ENCODE assay signal across 8 cellular contexts in the genomic region with DNA sequence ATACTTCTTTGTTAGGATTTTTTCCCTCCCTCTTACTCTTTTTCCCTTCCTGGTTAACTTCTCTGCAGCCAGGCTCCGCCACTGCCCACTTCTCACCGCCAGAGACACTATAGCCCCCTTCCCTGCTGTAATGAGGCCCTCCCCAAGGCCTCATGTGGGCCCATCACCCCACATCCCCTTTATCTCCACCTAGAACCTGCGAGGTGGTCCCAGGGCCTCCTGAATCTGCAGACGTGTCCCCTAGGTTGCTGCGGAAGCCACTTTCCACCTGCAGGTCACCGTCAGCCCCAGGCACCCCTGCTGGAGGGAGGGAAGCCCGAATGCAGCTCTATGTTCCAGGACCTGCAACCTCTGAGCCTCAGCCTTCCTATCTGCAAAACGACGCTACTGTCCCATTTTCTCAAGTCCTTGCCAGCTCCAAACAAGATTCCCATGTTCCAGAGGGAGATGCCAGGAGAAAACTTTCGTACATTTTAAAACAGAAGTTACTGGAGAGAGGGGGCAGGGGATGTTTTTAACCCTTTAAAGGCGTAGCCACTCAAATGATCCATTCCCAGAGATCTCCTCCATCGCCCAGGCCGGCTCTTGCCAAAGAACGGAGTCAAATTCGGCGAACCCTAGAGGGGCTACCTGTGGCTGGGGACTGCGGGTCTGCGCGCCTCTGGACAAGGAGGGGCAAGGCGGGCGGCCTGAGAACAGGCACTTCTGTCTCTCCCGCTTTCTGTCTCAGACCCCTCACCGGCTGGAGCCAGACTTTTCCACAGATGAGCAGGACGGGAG. TPM values are rescaled to one million over a fixed set of nuclear protein-coding genes. Genes with fewer than 3 reads are reported as not detected.
DNase-seq lines count a peak whose midpoint lies in the region; ATAC-seq and TF ChIP-seq lines count a peak whose summit lies in the region.

No MANE protein-coding gene starts in this region.

- H3K9me3 ChIP-seq in Panc1 (ENCODE audit: control insufficient read depth, insufficient read depth, low read depth, low read length) (no peaks in the 10 kb centered on the region), ectodermal cell (ENCODE audit: control insufficient read depth, low read length) (no peaks in the 10 kb centered on the region), upper lobe of right lung (no peaks in the 10 kb centered on the region)

- TF ChIP-seq CTCF in Panc1 (IDR thresholded peaks at IDR 0.05) (peak; percentile 36), upper lobe of right lung (IDR thresholded peaks at IDR 0.05) (peak; percentile 48)

- H3K27me3 Mint-ChIP-seq in memory B cell = peaks cover 37% of the 10 kb centered on the region

- intact Hi-C loops in Panc1 (cut with micrococcal nuclease; ENCODE audit: unreplicated experiment) (no loop called here), upper lobe of right lung (cut with DNase I) (no loop called here)

- H3K27me3 ChIP-seq in Panc1 (ENCODE audit: control insufficient read depth, insufficient read depth, low read length) = no peaks in the 10 kb centered on the region
- H3K27me3 ChIP-seq in ectodermal cell (ENCODE audit: control insufficient read depth, insufficient read depth, low read length, poor library complexity, severe bottlenecking) = no peaks in the 10 kb centered on the region
- H3K27me3 ChIP-seq in upper lobe of right lung = no peaks in the 10 kb centered on the region

- H3K36me3 ChIP-seq in Panc1 (ENCODE audit: control insufficient read depth, insufficient read depth, low read length) (no peaks in the 10 kb centered on the region; the same call in 1 of the 2 replicates), ectodermal cell (ENCODE audit: control insufficient read depth, insufficient read depth, low read length) (peaks cover 7% of the 10 kb centered on the region), upper lobe of right lung (peaks cover 4% of the 10 kb centered on the region)

- WGBS in ectodermal cell, 2 experiments = 0 to 1% methylated on average over 24 of the region's 24 CpGs

- in situ Hi-C loops in Panc1 (cut with HindIII; ENCODE audit: low pct_unique_long_range_greater_than_20kb, low sequenced_read_pairs) = no loop called here

- peaks cover 4% of the 10 kb centered on the region for H3K36me3 Mint-ChIP-seq in memory B cell

- peak overlapping the region; percentile 91 for H3K27ac ChIP-seq in Panc1 (ENCODE audit: low read length)
- peak overlapping the region; percentile 82 for H3K27ac ChIP-seq in ectodermal cell (ENCODE audit: insufficient read depth, low read depth, low read length, poor library complexity, severe bottlenecking)
- H3K27ac ChIP-seq in upper lobe of right lung = peak overlapping the region; percentile 73

- DNase-seq in NCI-H1436 (lab: John Stamatoyannopoulos, UW) (peak; percentile 2), NCI-H1436 treated with DMSO at 0.1 percent for 48 hours (lab: John Stamatoyannopoulos, UW) (no peak), Panc1 (ENCODE audit: low read depth, low spot score) (no peak), memory B cell (ENCODE audit: low spot score in 2 of 2) (no peak), upper lobe of right lung (peak; percentile 64)

- H3K4me1 Mint-ChIP-seq in memory B cell = peaks cover 15% of the 10 kb centered on the region

- ATAC-seq in Panc1 (peak; percentile 64), memory B cell (ENCODE audit: low read depth) (no peak), upper lobe of right lung (peak; percentile 11), GM21526 (IDR thresholded peaks at IDR 0.05; ENCODE audit: low FRiP score, unreplicated experiment) (no peak), GM18861 (IDR thresholded peaks at IDR 0.05; ENCODE audit: unreplicated experiment) (no peak)

- H3K27ac Mint-ChIP-seq in memory B cell = no peak overlapping the region

- H3K4me3 Mint-ChIP-seq in memory B cell = peak overlapping the region; percentile 80

- peaks cover 49% of the 10 kb centered on the region for H3K4me1 ChIP-seq in Panc1 (ENCODE audit: control insufficient read depth, insufficient read depth, low read length)
- H3K4me1 ChIP-seq in ectodermal cell (ENCODE audit: control insufficient read depth, insufficient read depth, low read length) = peaks cover 17% of the 10 kb centered on the region
- peaks cover 35% of the 10 kb centered on the region for H3K4me1 ChIP-seq in upper lobe of right lung

- POLR2A ChIA-PET in Panc1 (lab: Charles Lee) = interaction anchor here (0.5 kb wide), 1 partner anchor 447 kb away, joined by 5 read pairs; no protein-coding TSS in a partner anchor

- H3K4me3 ChIP-seq in Panc1 (ENCODE audit: low read depth in 2 of 2, low read length in 2 of 2) (peak overlapping the region; percentile 83 to 84), ectodermal cell (ENCODE audit: insufficient read depth, low read depth, low read length) (peak overlapping the region; percentile 89), upper lobe of right lung (peak overlapping the region; percentile 67)

- peaks cover 2% of the 10 kb centered on the region for H3K9me3 Mint-ChIP-seq in memory B cell

- CTCF ChIA-PET in Panc1 (lab: Charles Lee) = interaction anchor here (0.7 to 1.2 kb wide), 6 partner anchors 14 to 322 kb away, joined by 3 to 4 read pairs (median 3); no protein-coding TSS in a partner anchor

- BruUV-seq in Panc1 (replicated peaks; lab: Mats Ljungman, UMichigan) = no TSS peak

RNA-seq across cellular contexts. Expression of a gene that starts 0.9 kb away (rescaled TPM):
- total RNA-seq in Panc1 (2021; ENCODE audit: unreplicated experiment) = 39.7 TPM
- polyA plus RNA-seq in Panc1 (2012; ENCODE audit: insufficient read length) = 45.0 TPM
- 64.7 TPM for polyA plus RNA-seq in ectodermal cell (2013, experiment 1 of 4)
- polyA plus RNA-seq in ectodermal cell (2013, experiment 2 of 4) = 76.4 TPM
- 43.0 TPM for polyA plus RNA-seq in ectodermal cell (2013, experiment 3 of 4)
- 43.9 TPM for polyA plus RNA-seq in ectodermal cell (2013, experiment 4 of 4)
- 46.2 TPM for total RNA-seq in upper lobe of right lung

Comparison
In these comparisons a context has a peak if more than half of its experiments do, and no peak if none do; other contexts are left out.
1. DNase-seq: peak in NCI-H1436 (single experiment) and upper lobe of right lung (single experiment); none in NCI-H1436 treated with DMSO at 0.1 percent for 48 hours (single experiment), Panc1 (single experiment) and memory B cell (0 of 2).
2. ATAC-seq: peak in Panc1 (single experiment) and upper lobe of right lung (single experiment); none in memory B cell (single experiment), GM21526 (single experiment) and GM18861 (single experiment).
3. Peak in every context shown above with its lines, with median percentiles within 50 percentile points of each other: H3K27ac ChIP-seq and H3K4me3 ChIP-seq.